ENCODE assay signal across 23 cellular contexts in the genomic region with DNA sequence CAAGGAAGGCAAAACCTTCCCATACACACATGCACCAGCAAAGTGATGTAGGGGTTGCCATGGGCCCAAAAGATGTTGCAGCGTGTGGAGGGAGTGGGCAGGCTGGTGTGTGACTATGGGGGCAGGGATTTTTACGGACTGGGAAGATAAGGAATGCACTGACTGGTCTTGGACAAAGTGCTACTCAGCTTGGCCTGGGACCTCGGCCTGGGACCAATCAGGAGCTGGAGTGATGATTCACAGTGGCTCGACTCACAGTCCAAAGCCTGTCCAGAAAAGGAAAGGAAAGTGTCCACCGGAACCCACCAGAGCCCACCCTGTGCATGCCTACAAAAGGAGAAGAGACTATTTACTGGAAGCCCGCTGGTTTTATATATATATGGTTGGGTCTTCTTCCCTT.
DNase-seq lines count a peak whose midpoint lies in the region; ATAC-seq, FAIRE-seq and TF ChIP-seq lines count a peak whose summit lies in the region.
"Had no signal": no experiment of that assay in that cellular context is flagged by ENCODE, and none has a peak within 500 bp of the region (broad histone marks: within the 10 kb centered on the region; RNA-seq: fewer than 3 reads in every experiment).

No MANE protein-coding gene starts in this region.

- H3K27ac ChIP-seq in OCI-LY3 (ENCODE audit: low read length), result no peak overlapping the region
- no peak overlapping the region for H3K27ac ChIP-seq in neural progenitor cell
- H3K27ac ChIP-seq: 22Rv1; A549; BLaER1 treated with 17β-estradiol and CSF1 and Interleukin-3, amounts not matched to agents 10 nM and 100 nM; C4-2B had no signal

- no peak overlapping the region for H3K4me3 ChIP-seq in OCI-LY3 (ENCODE audit: low read length)
- H3K4me3 ChIP-seq in neural progenitor cell, result no peak overlapping the region
- H3K4me3 ChIP-seq: A549; BLaER1 treated with 17β-estradiol and CSF1 and Interleukin-3, amounts not matched to agents 10 nM and 100 nM had no signal

- H3K4me1 ChIP-seq in OCI-LY3 (ENCODE audit: low read length), result no peaks in the 10 kb centered on the region
- peaks cover 7% of the 10 kb centered on the region for H3K4me1 ChIP-seq in neural progenitor cell
- H3K4me1 ChIP-seq: A549; BLaER1 treated with 17β-estradiol and CSF1 and Interleukin-3, amounts not matched to agents 10 nM and 100 nM; Caco-2 had no signal

- H4K20me1 ChIP-seq in OCI-LY3 (ENCODE audit: insufficient read depth, low read length) (no peaks in the 10 kb centered on the region), neural progenitor cell (ENCODE audit: low read depth) (no peaks in the 10 kb centered on the region)
- H4K20me1 ChIP-seq: BLaER1 treated with 17β-estradiol and CSF1 and Interleukin-3, amounts not matched to agents 10 nM and 100 nM had no signal

- H3K36me3 ChIP-seq in OCI-LY3 (replicated peaks; ENCODE audit: low read depth, low read length) (no peaks in the 10 kb centered on the region), neural progenitor cell (no peaks in the 10 kb centered on the region)
- H3K36me3 ChIP-seq: BLaER1 treated with 17β-estradiol and CSF1 and Interleukin-3, amounts not matched to agents 10 nM and 100 nM had no signal

- H3K9me3 ChIP-seq in OCI-LY3 (ENCODE audit: insufficient read depth, low read length) (no peaks in the 10 kb centered on the region), neural progenitor cell (ENCODE audit: low read depth) (no peaks in the 10 kb centered on the region)
- H3K9me3 ChIP-seq: A549, Caco-2 had no signal

- no peak for FAIRE-seq in GM12891 (lab: Jason Lieb, UNC)
- FAIRE-seq: A549, D721Med, G401.6, GM12892, GM18507 had no signal

- H3K36me3 Mint-ChIP-seq in neural progenitor cell, result no peaks in the 10 kb centered on the region
- H3K36me3 Mint-ChIP-seq: CD8-positive, alpha-beta T cell had no signal

- H3K27me3 ChIP-seq in OCI-LY3 (ENCODE audit: low read depth, low read length), result no peaks in the 10 kb centered on the region
- no peaks in the 10 kb centered on the region for H3K27me3 ChIP-seq in neural progenitor cell
- H3K27me3 ChIP-seq: BLaER1 treated with 17β-estradiol and CSF1 and Interleukin-3, amounts not matched to agents 10 nM and 100 nM had no signal

- TF ChIP-seq POLR2A in GM12891 (IDR thresholded peaks at IDR 0.05; ENCODE audit: low read depth, low read length), result no peak

- intact Hi-C loops in posterior vena cava (cut with DNase I), result no loop called here

- TF ChIP-seq CTCF in OCI-LY3 (IDR thresholded peaks at IDR 0.05; ENCODE audit: low read depth, low read length) (no peak), neural progenitor cell (IDR thresholded peaks at IDR 0.05) (no peak)

- H3K4me3 Mint-ChIP-seq in neural progenitor cell, result no peak overlapping the region
- H3K4me3 Mint-ChIP-seq: B cell; CD4-positive, alpha-beta T cell; CD8-positive, alpha-beta T cell had no signal

- H3K4me1 Mint-ChIP-seq in neural progenitor cell, result no peaks in the 10 kb centered on the region
- H3K4me1 Mint-ChIP-seq: B cell had no signal

- H3F3A ChIP-seq in neural progenitor cell (ENCODE audit: low read depth), result no peaks in the 10 kb centered on the region

- H3K9me3 Mint-ChIP-seq in neural progenitor cell, result peaks cover 3% of the 10 kb centered on the region

- H2AFZ ChIP-seq in OCI-LY3 (ENCODE audit: low read depth, low read length) (peak overlapping the region; percentile 33; the same call in 1 of the 2 replicates), neural progenitor cell (replicated peaks) (peak overlapping the region; percentile 46)

- H3K4me2 ChIP-seq in OCI-LY3 (ENCODE audit: low read length) (no peak overlapping the region), neural progenitor cell (no peak overlapping the region)
- H3K4me2 ChIP-seq: A549; BLaER1 treated with 17β-estradiol and CSF1 and Interleukin-3, amounts not matched to agents 10 nM and 100 nM had no signal

- H3K27me3 Mint-ChIP-seq in neural progenitor cell (ENCODE audit: insufficient read depth, low read depth), result no peaks in the 10 kb centered on the region
- H3K27me3 Mint-ChIP-seq: B cell; CD4-positive, alpha-beta T cell had no signal

- DNase-seq in islet precursor cell (peak; percentile 72), neural progenitor cell (ENCODE audit: low spot score) (no peak), posterior vena cava (ENCODE audit: low spot score) (peak; percentile 76), GM12891 (ENCODE audit: insufficient read length, low spot score) (no peak), SW 1271 (lab: John Stamatoyannopoulos, UW) (no peak)
- DNase-seq: AML-193; Caco-2; Calu3; CD4-positive, alpha-beta T cell; DMS79 treated with DMSO at 0.1 percent for 48 hours; GF-D8 had no signal

- peak overlapping the region; percentile 72 for H3K27ac Mint-ChIP-seq in neural progenitor cell
- H3K27ac Mint-ChIP-seq: B cell; CD4-positive, alpha-beta T cell; CD8-positive, alpha-beta T cell had no signal

- H3K9ac ChIP-seq in OCI-LY3 (ENCODE audit: low read length), result no peak overlapping the region
- no peak overlapping the region for H3K9ac ChIP-seq in neural progenitor cell
- H3K9ac ChIP-seq: BLaER1 treated with 17β-estradiol and CSF1 and Interleukin-3, amounts not matched to agents 10 nM and 100 nM had no signal

- H3K79me2 ChIP-seq in OCI-LY3 (ENCODE audit: low read length), result no peaks in the 10 kb centered on the region
- H3K79me2 ChIP-seq in neural progenitor cell (ENCODE audit: low read depth), result no peaks in the 10 kb centered on the region

- no peak for ATAC-seq in HG03432 (IDR thresholded peaks at IDR 0.05; ENCODE audit: unreplicated experiment)
- ATAC-seq: A549; CD8-positive, alpha-beta T cell had no signal

TF ChIP-seq in GM12891, 5 proteins besides CTCF, POLR2A, EP300 and RAD21:
- TF ChIP-seq PAX5 (IDR thresholded peaks at IDR 0.05; ENCODE audit: insufficient read depth, low read length, severe bottlenecking) (no peak), POU2F2 (IDR thresholded peaks at IDR 0.05; ENCODE audit: low read depth, low read length) (no peak), POLR2AphosphoS5 (IDR thresholded peaks at IDR 0.05; ENCODE audit: low read depth, low read length) (no peak), TAF1 (IDR thresholded peaks at IDR 0.05; ENCODE audit: low read depth, low read length) (no peak), SPI1 (IDR thresholded peaks at IDR 0.05; ENCODE audit: low read depth, low read length) (no peak)

Comparison
In these comparisons a context has a peak if more than half of its experiments do, and no peak if none do; other contexts are left out.
1. DNase-seq: peak in islet precursor cell (single experiment) and posterior vena cava (single experiment); none in neural progenitor cell (single experiment), GM12891 (single experiment) and SW 1271 (0 of 2).